Comparison of ENCODE assay signal across 20 cellular contexts in genomic region chr3:66948853-66949252, GRCh38. TPM values are rescaled to one million over a fixed set of nuclear protein-coding genes. Genes with fewer than 3 reads are reported as not detected.
DNase-seq lines count a peak whose midpoint lies in the region; ATAC-seq, FAIRE-seq and TF ChIP-seq lines count a peak whose summit lies in the region.
"Had no signal": no experiment of that assay in that cellular context is flagged by ENCODE, and none has a peak within 500 bp of the region (broad histone marks: within the 10 kb centered on the region; RNA-seq: fewer than 3 reads in every experiment).

No MANE protein-coding gene starts in this region.

- H3K27me3 Mint-ChIP-seq in nephron progenitor cell (ENCODE audit: low read depth, poor library complexity), result no peaks in the 10 kb centered on the region

- peaks cover 3% of the 10 kb centered on the region; the same call in 1 of the 2 replicates for H3F3A ChIP-seq in MM.1S (ENCODE audit: insufficient read depth, low read length)

- no peaks in the 10 kb centered on the region for H3K36me3 Mint-ChIP-seq in nephron progenitor cell (ENCODE audit: low read depth)
- H3K36me3 Mint-ChIP-seq: CD4-positive, alpha-beta memory T cell had no signal

- H3K4me3 Mint-ChIP-seq in nephron progenitor cell, result no peak overlapping the region
- H3K4me3 Mint-ChIP-seq: CD4-positive, alpha-beta memory T cell had no signal

- H3K36me3 ChIP-seq in MM.1S (replicated peaks; ENCODE audit: insufficient read depth, low read length), result no peaks in the 10 kb centered on the region
- no peaks in the 10 kb centered on the region for H3K36me3 ChIP-seq in hepatocyte (replicated peaks; ENCODE audit: insufficient read depth, low read depth)
- no peaks in the 10 kb centered on the region for H3K36me3 ChIP-seq in small intestine (ENCODE audit: control insufficient read depth in 2 of 2, insufficient read depth in 2 of 2, low read length in 2 of 2)
- H3K36me3 ChIP-seq in breast epithelium, result no peaks in the 10 kb centered on the region

- no peaks in the 10 kb centered on the region for H3K4me1 Mint-ChIP-seq in nephron progenitor cell
- H3K4me1 Mint-ChIP-seq: CD4-positive, alpha-beta memory T cell had no signal

- TF ChIP-seq CTCF in MM.1S (IDR thresholded peaks at IDR 0.05; ENCODE audit: low read length), result no peak
- TF ChIP-seq CTCF in hepatocyte (IDR thresholded peaks at IDR 0.05; ENCODE audit: poor library complexity), result no peak
- no peak for TF ChIP-seq CTCF in breast epithelium (IDR thresholded peaks at IDR 0.05)
- no peak for TF ChIP-seq CTCF in nephron progenitor cell (IDR thresholded peaks at IDR 0.05)

- H3K27me3 ChIP-seq in MM.1S (replicated peaks; ENCODE audit: insufficient read depth, low read length) (no peaks in the 10 kb centered on the region), hepatocyte (no peaks in the 10 kb centered on the region), small intestine (ENCODE audit: control insufficient read depth in 2 of 2, insufficient read depth in 2 of 2, low read length in 2 of 2) (no peaks in the 10 kb centered on the region), breast epithelium (no peaks in the 10 kb centered on the region)

- no peak for TF ChIP-seq POLR2A in breast epithelium (IDR thresholded peaks at IDR 0.05)

- DNase-seq in MM.1S (no peak), NCI-H69 (lab: John Stamatoyannopoulos, UW) (peak; percentile 10), hepatocyte (ENCODE audit: low spot score) (peak; percentile 26), small intestine (peak; percentile 72), breast epithelium (ENCODE audit: low spot score in 2 of 2) (no peak), nephron progenitor cell (no peak), dermis blood vessel endothelial cell (no peak)
- DNase-seq: C1 segment of cervical spinal cord; Calu3; CD4-positive, alpha-beta memory T cell; COR-L47; DMS53; DMS79 treated with DMSO at 0.1 percent for 48 hours; GF-D8; GM23248; H7; HCEC 1CT had no signal

- no peak overlapping the region for H2AFZ ChIP-seq in MM.1S (ENCODE audit: low read length)
- no peak overlapping the region for H2AFZ ChIP-seq in hepatocyte
- H2AFZ ChIP-seq: GM23248 had no signal

- no peak for FAIRE-seq in small intestine (lab: Jason Lieb, UNC)
- FAIRE-seq: GM12891, H1 had no signal

- H4K20me1 ChIP-seq in MM.1S (ENCODE audit: insufficient read depth, low read length) (no peaks in the 10 kb centered on the region), hepatocyte (ENCODE audit: insufficient read depth, poor library complexity, severe bottlenecking) (no peaks in the 10 kb centered on the region)

- no peak for ATAC-seq in HG02885 (IDR thresholded peaks at IDR 0.05; ENCODE audit: poor library complexity, unreplicated experiment)

- no peak overlapping the region for H3K4me3 ChIP-seq in MM.1S (ENCODE audit: low read length)
- H3K4me3 ChIP-seq in hepatocyte, result no peak overlapping the region
- H3K4me3 ChIP-seq in small intestine (ENCODE audit: low read depth in 1 of 2, low read length in 2 of 2), result no peak overlapping the region
- H3K4me3 ChIP-seq in breast epithelium, result no peak overlapping the region
- H3K4me3 ChIP-seq: GM23248 had no signal

- H3K79me2 ChIP-seq in MM.1S (ENCODE audit: low read length) (no peaks in the 10 kb centered on the region), hepatocyte (no peaks in the 10 kb centered on the region)

- H3K4me2 ChIP-seq in MM.1S (ENCODE audit: low read depth, low read length), result 0 out of 2 replicates have a peak overlapping the region, but pooled peaks have one; percentile 39
- H3K4me2 ChIP-seq in hepatocyte, result no peak overlapping the region

- intact Hi-C loops in breast epithelium (cut with DNase I; ENCODE audit: low total_unique reads), result no loop called here

- no peak overlapping the region for H3K27ac Mint-ChIP-seq in nephron progenitor cell
- H3K27ac Mint-ChIP-seq: CD4-positive, alpha-beta memory T cell had no signal

- no peaks in the 10 kb centered on the region for H3K9me3 ChIP-seq in MM.1S (replicated peaks; ENCODE audit: insufficient read depth, low read length)
- H3K9me3 ChIP-seq in hepatocyte (ENCODE audit: low read depth), result no peaks in the 10 kb centered on the region
- no peaks in the 10 kb centered on the region for H3K9me3 ChIP-seq in small intestine (ENCODE audit: control insufficient read depth, low read depth)
- H3K9me3 ChIP-seq in breast epithelium, result no peaks in the 10 kb centered on the region

- 75% methylated on average over 3 of the region's 3 CpGs for WGBS in hepatocyte (ENCODE audit: low lambda C conversion rate, missing lambda C conversion rate)
- WGBS in small intestine, 3 donors, result 39 to 73% (median 58%) methylated on average over 3 of the region's 3 CpGs

- H3K9ac ChIP-seq in MM.1S (ENCODE audit: low read length), result no peak overlapping the region
- H3K9ac ChIP-seq: GM23248 had no signal

- H3K9me2 ChIP-seq in MM.1S (replicated peaks; ENCODE audit: insufficient read depth, low read length), result no peaks in the 10 kb centered on the region
- H3K9me2 ChIP-seq in hepatocyte (replicated peaks; ENCODE audit: insufficient read depth), result no peaks in the 10 kb centered on the region

- H3K9me3 Mint-ChIP-seq in nephron progenitor cell, result no peaks in the 10 kb centered on the region
- H3K9me3 Mint-ChIP-seq: CD4-positive, alpha-beta memory T cell had no signal

- H3K4me1 ChIP-seq in MM.1S (ENCODE audit: low read length), result peaks cover 31% of the 10 kb centered on the region
- H3K4me1 ChIP-seq in hepatocyte (ENCODE audit: insufficient read depth), result no peaks in the 10 kb centered on the region
- peaks cover 0 to 5% of the 10 kb centered on the region in 2 donors for H3K4me1 ChIP-seq in small intestine (ENCODE audit: control insufficient read depth in 2 of 2, insufficient read depth in 1 of 2, low read depth in 1 of 2, low read length in 1 of 2)
- H3K4me1 ChIP-seq in breast epithelium, result no peaks in the 10 kb centered on the region

- H3K27ac ChIP-seq in MM.1S (ENCODE audit: low read length) (no peak overlapping the region), hepatocyte (peak overlapping the region; percentile 21), small intestine (ENCODE audit: low read depth in 1 of 2, low read length in 1 of 2) (no peak overlapping the region), breast epithelium (no peak overlapping the region)
- H3K27ac ChIP-seq: GM23248 had no signal

RNA-seq across cellular contexts. Expression of gene KBTBD8, which starts 49.3 kb away (rescaled TPM):
- 10.0 and 14.2 TPM in 2 replicates for total RNA-seq in hepatocyte
- 2.1 and 3.9 TPM in 2 replicates for polyA plus RNA-seq in hepatocyte
- polyA plus RNA-seq in small intestine, result 1 to 10 TPM in 2 of 3 donors, under 1 TPM in 1; 0.81 to 1.8 (median 1.7) TPM
- total RNA-seq in breast epithelium, result 1 to 10 TPM in 2 of 3 donors, under 1 TPM in 1; 0.96 to 1.6 (median 1.6) TPM
- 1.7 and 2.6 TPM in 2 replicates for total RNA-seq in dermis blood vessel endothelial cell

Comparison
In these comparisons a context has a peak if more than half of its experiments do, and no peak if none do; other contexts are left out.
1. DNase-seq: peak in NCI-H69 (single experiment), hepatocyte (single experiment) and small intestine (single experiment); none in MM.1S (single experiment), breast epithelium (0 of 2), nephron progenitor cell (single experiment) and dermis blood vessel endothelial cell (single experiment).